In the genomic region with DNA sequence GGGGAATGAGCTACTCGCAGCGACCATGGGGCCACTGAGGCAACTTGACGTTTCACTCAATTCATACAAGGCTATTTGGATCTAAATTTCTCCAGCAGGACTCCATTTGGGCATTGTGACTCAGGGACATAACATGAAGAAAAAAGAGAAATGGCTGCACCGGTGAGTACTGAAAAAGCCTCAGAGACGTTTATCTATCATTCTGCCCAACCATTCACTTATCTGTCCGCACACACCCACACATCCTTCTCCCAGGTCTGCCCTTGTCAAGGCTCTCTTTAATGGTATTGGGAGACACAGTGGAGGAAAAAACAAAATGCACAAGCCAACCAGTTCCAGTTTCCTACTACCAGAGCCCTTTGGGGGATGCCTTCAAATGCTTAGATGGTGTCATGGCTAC, we compare ENCODE assay signal across 1 cellular context.
TF ChIP-seq lines count a peak whose summit lies in the region.

No MANE protein-coding gene starts in this region.

TF ChIP-seq in K562, 482 proteins besides CTCF, POLR2A, EP300 and RAD21 (continued from another document and continues in another):
- TF ChIP-seq, protein P1, sequence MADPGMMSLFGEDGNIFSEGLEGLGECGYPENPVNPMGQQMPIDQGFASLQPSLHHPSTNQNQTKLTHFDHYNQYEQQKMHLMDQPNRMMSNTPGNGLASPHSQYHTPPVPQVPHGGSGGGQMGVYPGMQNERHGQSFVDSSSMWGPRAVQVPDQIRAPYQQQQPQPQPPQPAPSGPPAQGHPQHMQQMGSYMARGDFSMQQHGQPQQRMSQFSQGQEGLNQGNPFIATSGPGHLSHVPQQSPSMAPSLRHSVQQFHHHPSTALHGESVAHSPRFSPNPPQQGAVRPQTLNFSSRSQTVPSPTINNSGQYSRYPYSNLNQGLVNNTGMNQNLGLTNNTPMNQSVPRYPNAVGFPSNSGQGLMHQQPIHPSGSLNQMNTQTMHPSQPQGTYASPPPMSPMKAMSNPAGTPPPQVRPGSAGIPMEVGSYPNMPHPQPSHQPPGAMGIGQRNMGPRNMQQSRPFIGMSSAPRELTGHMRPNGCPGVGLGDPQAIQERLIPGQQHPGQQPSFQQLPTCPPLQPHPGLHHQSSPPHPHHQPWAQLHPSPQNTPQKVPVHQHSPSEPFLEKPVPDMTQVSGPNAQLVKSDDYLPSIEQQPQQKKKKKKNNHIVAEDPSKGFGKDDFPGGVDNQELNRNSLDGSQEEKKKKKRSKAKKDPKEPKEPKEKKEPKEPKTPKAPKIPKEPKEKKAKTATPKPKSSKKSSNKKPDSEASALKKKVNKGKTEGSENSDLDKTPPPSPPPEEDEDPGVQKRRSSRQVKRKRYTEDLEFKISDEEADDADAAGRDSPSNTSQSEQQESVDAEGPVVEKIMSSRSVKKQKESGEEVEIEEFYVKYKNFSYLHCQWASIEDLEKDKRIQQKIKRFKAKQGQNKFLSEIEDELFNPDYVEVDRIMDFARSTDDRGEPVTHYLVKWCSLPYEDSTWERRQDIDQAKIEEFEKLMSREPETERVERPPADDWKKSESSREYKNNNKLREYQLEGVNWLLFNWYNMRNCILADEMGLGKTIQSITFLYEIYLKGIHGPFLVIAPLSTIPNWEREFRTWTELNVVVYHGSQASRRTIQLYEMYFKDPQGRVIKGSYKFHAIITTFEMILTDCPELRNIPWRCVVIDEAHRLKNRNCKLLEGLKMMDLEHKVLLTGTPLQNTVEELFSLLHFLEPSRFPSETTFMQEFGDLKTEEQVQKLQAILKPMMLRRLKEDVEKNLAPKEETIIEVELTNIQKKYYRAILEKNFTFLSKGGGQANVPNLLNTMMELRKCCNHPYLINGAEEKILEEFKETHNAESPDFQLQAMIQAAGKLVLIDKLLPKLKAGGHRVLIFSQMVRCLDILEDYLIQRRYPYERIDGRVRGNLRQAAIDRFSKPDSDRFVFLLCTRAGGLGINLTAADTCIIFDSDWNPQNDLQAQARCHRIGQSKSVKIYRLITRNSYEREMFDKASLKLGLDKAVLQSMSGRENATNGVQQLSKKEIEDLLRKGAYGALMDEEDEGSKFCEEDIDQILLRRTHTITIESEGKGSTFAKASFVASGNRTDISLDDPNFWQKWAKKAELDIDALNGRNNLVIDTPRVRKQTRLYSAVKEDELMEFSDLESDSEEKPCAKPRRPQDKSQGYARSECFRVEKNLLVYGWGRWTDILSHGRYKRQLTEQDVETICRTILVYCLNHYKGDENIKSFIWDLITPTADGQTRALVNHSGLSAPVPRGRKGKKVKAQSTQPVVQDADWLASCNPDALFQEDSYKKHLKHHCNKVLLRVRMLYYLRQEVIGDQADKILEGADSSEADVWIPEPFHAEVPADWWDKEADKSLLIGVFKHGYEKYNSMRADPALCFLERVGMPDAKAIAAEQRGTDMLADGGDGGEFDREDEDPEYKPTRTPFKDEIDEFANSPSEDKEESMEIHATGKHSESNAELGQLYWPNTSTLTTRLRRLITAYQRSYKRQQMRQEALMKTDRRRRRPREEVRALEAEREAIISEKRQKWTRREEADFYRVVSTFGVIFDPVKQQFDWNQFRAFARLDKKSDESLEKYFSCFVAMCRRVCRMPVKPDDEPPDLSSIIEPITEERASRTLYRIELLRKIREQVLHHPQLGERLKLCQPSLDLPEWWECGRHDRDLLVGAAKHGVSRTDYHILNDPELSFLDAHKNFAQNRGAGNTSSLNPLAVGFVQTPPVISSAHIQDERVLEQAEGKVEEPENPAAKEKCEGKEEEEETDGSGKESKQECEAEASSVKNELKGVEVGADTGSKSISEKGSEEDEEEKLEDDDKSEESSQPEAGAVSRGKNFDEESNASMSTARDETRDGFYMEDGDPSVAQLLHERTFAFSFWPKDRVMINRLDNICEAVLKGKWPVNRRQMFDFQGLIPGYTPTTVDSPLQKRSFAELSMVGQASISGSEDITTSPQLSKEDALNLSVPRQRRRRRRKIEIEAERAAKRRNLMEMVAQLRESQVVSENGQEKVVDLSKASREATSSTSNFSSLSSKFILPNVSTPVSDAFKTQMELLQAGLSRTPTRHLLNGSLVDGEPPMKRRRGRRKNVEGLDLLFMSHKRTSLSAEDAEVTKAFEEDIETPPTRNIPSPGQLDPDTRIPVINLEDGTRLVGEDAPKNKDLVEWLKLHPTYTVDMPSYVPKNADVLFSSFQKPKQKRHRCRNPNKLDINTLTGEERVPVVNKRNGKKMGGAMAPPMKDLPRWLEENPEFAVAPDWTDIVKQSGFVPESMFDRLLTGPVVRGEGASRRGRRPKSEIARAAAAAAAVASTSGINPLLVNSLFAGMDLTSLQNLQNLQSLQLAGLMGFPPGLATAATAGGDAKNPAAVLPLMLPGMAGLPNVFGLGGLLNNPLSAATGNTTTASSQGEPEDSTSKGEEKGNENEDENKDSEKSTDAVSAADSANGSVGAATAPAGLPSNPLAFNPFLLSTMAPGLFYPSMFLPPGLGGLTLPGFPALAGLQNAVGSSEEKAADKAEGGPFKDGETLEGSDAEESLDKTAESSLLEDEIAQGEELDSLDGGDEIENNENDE (IDR thresholded peaks at IDR 0.05; ENCODE audit: low read depth, low read length) = no peak
- no peak for TF ChIP-seq HMG20B (CRISPR knock-in tag; IDR thresholded peaks at IDR 0.05)
- no peak for TF ChIP-seq ZFX (CRISPR knock-in tag; IDR thresholded peaks at IDR 0.05)
- TF ChIP-seq NFRKB (IDR thresholded peaks at IDR 0.05; ENCODE audit: low read depth) = 0 out of 2 replicates have a peak, but pooled peaks have one; percentile 54
- 0 out of 4 replicates have a peak, but pooled peaks of 1 of the 2 experiments have one; percentile 17 for TF ChIP-seq NRF1 (conservative IDR thresholded peaks at IDR 0.05 in 1 of 2, IDR thresholded peaks at IDR 0.05 in 1 of 2)
- TF ChIP-seq ZNF384 (IDR thresholded peaks at IDR 0.05; ENCODE audit: low read depth, low read length) = peak; percentile 8; the same call in 1 of the 2 replicates
- TF ChIP-seq, protein P2, sequence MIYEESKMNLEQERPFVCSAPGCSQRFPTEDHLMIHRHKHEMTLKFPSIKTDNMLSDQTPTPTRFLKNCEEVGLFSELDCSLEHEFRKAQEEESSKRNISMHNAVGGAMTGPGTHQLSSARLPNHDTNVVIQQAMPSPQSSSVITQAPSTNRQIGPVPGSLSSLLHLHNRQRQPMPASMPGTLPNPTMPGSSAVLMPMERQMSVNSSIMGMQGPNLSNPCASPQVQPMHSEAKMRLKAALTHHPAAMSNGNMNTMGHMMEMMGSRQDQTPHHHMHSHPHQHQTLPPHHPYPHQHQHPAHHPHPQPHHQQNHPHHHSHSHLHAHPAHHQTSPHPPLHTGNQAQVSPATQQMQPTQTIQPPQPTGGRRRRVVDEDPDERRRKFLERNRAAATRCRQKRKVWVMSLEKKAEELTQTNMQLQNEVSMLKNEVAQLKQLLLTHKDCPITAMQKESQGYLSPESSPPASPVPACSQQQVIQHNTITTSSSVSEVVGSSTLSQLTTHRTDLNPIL (CRISPR knock-in tag; IDR thresholded peaks at IDR 0.05) = no peak
- TF ChIP-seq, protein P3, sequence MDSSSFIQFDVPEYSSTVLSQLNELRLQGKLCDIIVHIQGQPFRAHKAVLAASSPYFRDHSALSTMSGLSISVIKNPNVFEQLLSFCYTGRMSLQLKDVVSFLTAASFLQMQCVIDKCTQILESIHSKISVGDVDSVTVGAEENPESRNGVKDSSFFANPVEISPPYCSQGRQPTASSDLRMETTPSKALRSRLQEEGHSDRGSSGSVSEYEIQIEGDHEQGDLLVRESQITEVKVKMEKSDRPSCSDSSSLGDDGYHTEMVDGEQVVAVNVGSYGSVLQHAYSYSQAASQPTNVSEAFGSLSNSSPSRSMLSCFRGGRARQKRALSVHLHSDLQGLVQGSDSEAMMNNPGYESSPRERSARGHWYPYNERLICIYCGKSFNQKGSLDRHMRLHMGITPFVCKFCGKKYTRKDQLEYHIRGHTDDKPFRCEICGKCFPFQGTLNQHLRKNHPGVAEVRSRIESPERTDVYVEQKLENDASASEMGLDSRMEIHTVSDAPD (CRISPR knock-in tag; IDR thresholded peaks at IDR 0.05) = no peak
- peak; percentile 52 for TF ChIP-seq CREM (IDR thresholded peaks at IDR 0.05; ENCODE audit: low read depth)
- no peak for TF ChIP-seq TARDBP (IDR thresholded peaks at IDR 0.05)
- TF ChIP-seq ZKSCAN1 (IDR thresholded peaks at IDR 0.05; ENCODE audit: low read depth, low read length) = no peak
- TF ChIP-seq, protein P4, sequence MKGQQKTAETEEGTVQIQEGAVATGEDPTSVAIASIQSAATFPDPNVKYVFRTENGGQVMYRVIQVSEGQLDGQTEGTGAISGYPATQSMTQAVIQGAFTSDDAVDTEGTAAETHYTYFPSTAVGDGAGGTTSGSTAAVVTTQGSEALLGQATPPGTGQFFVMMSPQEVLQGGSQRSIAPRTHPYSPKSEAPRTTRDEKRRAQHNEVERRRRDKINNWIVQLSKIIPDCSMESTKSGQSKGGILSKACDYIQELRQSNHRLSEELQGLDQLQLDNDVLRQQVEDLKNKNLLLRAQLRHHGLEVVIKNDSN (CRISPR knock-in tag; IDR thresholded peaks at IDR 0.05) = no peak
- TF ChIP-seq, protein P5, sequence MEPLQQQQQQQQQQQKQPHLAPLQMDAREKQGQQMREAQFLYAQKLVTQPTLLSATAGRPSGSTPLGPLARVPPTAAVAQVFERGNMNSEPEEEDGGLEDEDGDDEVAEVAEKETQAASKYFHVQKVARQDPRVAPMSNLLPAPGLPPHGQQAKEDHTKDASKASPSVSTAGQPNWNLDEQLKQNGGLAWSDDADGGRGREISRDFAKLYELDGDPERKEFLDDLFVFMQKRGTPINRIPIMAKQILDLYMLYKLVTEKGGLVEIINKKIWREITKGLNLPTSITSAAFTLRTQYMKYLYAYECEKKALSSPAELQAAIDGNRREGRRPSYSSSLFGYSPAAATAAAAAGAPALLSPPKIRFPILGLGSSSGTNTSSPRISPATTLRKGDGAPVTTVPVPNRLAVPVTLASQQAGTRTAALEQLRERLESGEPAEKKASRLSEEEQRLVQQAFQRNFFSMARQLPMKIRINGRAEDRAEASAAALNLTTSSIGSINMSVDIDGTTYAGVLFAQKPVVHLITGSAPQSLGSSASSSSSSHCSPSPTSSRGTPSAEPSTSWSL (CRISPR knock-in tag; IDR thresholded peaks at IDR 0.05; ENCODE audit: borderline replicate concordance) = no peak
- TF ChIP-seq NCOA1 (IDR thresholded peaks at IDR 0.05; ENCODE audit: low read depth) = no peak
- no peak for TF ChIP-seq WHSC1 (IDR thresholded peaks at IDR 0.05; ENCODE audit: low read length)
- 0 out of 2 replicates have a peak, but pooled peaks have one; percentile 34 for TF ChIP-seq BHLHE40 (IDR thresholded peaks at IDR 0.05; ENCODE audit: low read length)
- TF ChIP-seq, protein P6, sequence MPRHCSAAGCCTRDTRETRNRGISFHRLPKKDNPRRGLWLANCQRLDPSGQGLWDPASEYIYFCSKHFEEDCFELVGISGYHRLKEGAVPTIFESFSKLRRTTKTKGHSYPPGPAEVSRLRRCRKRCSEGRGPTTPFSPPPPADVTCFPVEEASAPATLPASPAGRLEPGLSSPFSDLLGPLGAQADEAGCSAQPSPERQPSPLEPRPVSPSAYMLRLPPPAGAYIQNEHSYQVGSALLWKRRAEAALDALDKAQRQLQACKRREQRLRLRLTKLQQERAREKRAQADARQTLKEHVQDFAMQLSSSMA (CRISPR knock-in tag; IDR thresholded peaks at IDR 0.05) = no peak
- TF ChIP-seq KAT2B (IDR thresholded peaks at IDR 0.05; ENCODE audit: low read depth, low read length) = no peak
- TF ChIP-seq ETV5 (CRISPR knock-in tag; IDR thresholded peaks at IDR 0.05; ENCODE audit: low read depth) = no peak
- TF ChIP-seq NFIC (IDR thresholded peaks at IDR 0.05) = peak; percentile 66
- TF ChIP-seq RAD51 (IDR thresholded peaks at IDR 0.05; ENCODE audit: borderline replicate concordance, low read depth) = no peak
- no peak for TF ChIP-seq TEAD2 (tag; IDR thresholded peaks at IDR 0.05)
- no peak for TF ChIP-seq FOXA1 (IDR thresholded peaks at IDR 0.05; ENCODE audit: borderline replicate concordance)
- TF ChIP-seq SLC30A9 (CRISPR knock-in tag; IDR thresholded peaks at IDR 0.05) = no peak
- no peak for TF ChIP-seq RUNX1 (IDR thresholded peaks at IDR 0.05; ENCODE audit: low read depth)
- TF ChIP-seq, protein P7, sequence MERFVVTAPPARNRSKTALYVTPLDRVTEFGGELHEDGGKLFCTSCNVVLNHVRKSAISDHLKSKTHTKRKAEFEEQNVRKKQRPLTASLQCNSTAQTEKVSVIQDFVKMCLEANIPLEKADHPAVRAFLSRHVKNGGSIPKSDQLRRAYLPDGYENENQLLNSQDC (CRISPR knock-in tag; IDR thresholded peaks at IDR 0.05) = no peak
- TF ChIP-seq DACH1 (IDR thresholded peaks at IDR 0.05; ENCODE audit: partially characterized antibody) = no peak
- no peak for TF ChIP-seq DMBX1 (CRISPR knock-in tag; IDR thresholded peaks at IDR 0.05; ENCODE audit: borderline replicate concordance)
- TF ChIP-seq ZNF232 (CRISPR knock-in tag; IDR thresholded peaks at IDR 0.05) = no peak
- no peak for TF ChIP-seq FOXP1 (CRISPR knock-in tag; IDR thresholded peaks at IDR 0.05)
- TF ChIP-seq ZKSCAN3 (CRISPR knock-in tag; IDR thresholded peaks at IDR 0.05) = no peak
- no peak for TF ChIP-seq ZNF280A (IDR thresholded peaks at IDR 0.05; ENCODE audit: low read depth, partially characterized antibody)
- TF ChIP-seq ADNP (tag; IDR thresholded peaks at IDR 0.05) = no peak
- TF ChIP-seq ZNF639 (CRISPR knock-in tag; conservative IDR thresholded peaks at IDR 0.05 in 1 of 2, IDR thresholded peaks at IDR 0.05 in 1 of 2) = no peak
- TF ChIP-seq ZNF277 (CRISPR knock-in tag; IDR thresholded peaks at IDR 0.05; ENCODE audit: borderline replicate concordance) = no peak
